ENCODE assay signal across 31 cellular contexts in genomic region chr19:58217607-58218391, GRCh38.
"Had no signal": no experiment of that assay in that cellular context is flagged by ENCODE, and none has a peak within 500 bp of the region (broad histone marks: within the 10 kb centered on the region; RNA-seq: fewer than 3 reads in every experiment).

No MANE protein-coding gene starts in this region.

- DNase-seq: activated B cell treated with CpG ODN at 0.5 μM for 24 hours; activated CD4-positive, alpha-beta memory T cell treated with anti-CD3 and anti-CD28 coated beads for 36 hours; activated CD4-positive, alpha-beta T cell treated with anti-CD3 and anti-CD28 coated beads for 36 hours; activated CD4-positive, alpha-beta T cell treated with anti-CD3 and anti-CD28 coated beads, Interleukin-2, amount 10 ng/mL, durations not matched to agents 24 days and 14 days; activated CD4-positive, CD25-positive, alpha-beta regulatory T cell treated with anti-CD3 and anti-CD28 coated beads, Interleukin-2, amount 50 U/mL, for 72 hours; activated CD8-positive, alpha-beta memory T cell treated with anti-CD3 and anti-CD28 coated beads, Interleukin-2, amount 50 U/mL, for 48 hours; activated CD8-positive, alpha-beta T cell treated with anti-CD3 and anti-CD28 coated beads, Interleukin-2, amount 10 ng/mL, durations not matched to agents 7 days and 5 days; activated gamma-delta T cell; activated naive CD4-positive, alpha-beta T cell; activated naive CD4-positive, alpha-beta T cell treated with anti-CD3 and anti-CD28 coated beads, Interleukin-2, amount 10 ng/mL, durations not matched to agents 7 days and 5 days; activated naive CD8-positive, alpha-beta T cell treated with anti-CD3 and anti-CD28 coated beads, Interleukin-2, amount 10 ng/mL, durations not matched to agents 7 days and 5 days; activated T-cell treated with anti-CD3 and anti-CD28 coated beads for 4 hours; activated T-cell treated with anti-CD3 and anti-CD28 coated beads, Interleukin-2, amount 50 U/mL, for 24 hours; activated T-cell treated with anti-CD3 and anti-CD28 coated beads, Interleukin-2, amount 50 U/mL, for 72 hours; central memory CD4-positive, alpha-beta T cell; cerebellar nuclear complex; colonic mucosa; effector CD8-positive, alpha-beta T cell; esophagus squamous epithelium; foreskin melanocyte; T-helper 2 cell; WERI-Rb-1 had no signal

- H3K4me3 Mint-ChIP-seq: activated B cell treated with CpG ODN at 0.5 μM for 24 hours; activated CD4-positive, alpha-beta memory T cell treated with anti-CD3 and anti-CD28 coated beads for 36 hours; activated CD4-positive, alpha-beta T cell treated with anti-CD3 and anti-CD28 coated beads for 36 hours; activated CD4-positive, alpha-beta T cell treated with anti-CD3 and anti-CD28 coated beads, Interleukin-2, amount 10 ng/mL, durations not matched to agents 24 days and 14 days; activated CD8-positive, alpha-beta T cell treated with anti-CD3 and anti-CD28 coated beads, Interleukin-2, amount 10 ng/mL, durations not matched to agents 7 days and 5 days; activated naive CD4-positive, alpha-beta T cell treated with anti-CD3 and anti-CD28 coated beads, Interleukin-2, amount 10 ng/mL, durations not matched to agents 7 days and 5 days; activated naive CD8-positive, alpha-beta T cell treated with anti-CD3 and anti-CD28 coated beads, Interleukin-2, amount 10 ng/mL, durations not matched to agents 7 days and 5 days; activated T-cell treated with anti-CD3 and anti-CD28 coated beads, Interleukin-2, amount 50 U/mL, for 24 hours; activated T-cell treated with anti-CD3 and anti-CD28 coated beads, Interleukin-2, amount 50 U/mL, for 72 hours; brain had no signal

- ATAC-seq: activated CD8-positive, alpha-beta T cell treated with anti-CD3 and anti-CD28 coated beads, Interleukin-2, amount 10 ng/mL, durations not matched to agents 7 days and 5 days; gastroesophageal sphincter had no signal

- FAIRE-seq: endometrium, endothelial cell of umbilical vein had no signal

- H3K4me1 ChIP-seq: ascending aorta, breast epithelium, colonic mucosa, esophagus squamous epithelium, gastroesophageal sphincter had no signal

- H3K27ac Mint-ChIP-seq: activated B cell treated with CpG ODN at 0.5 μM for 24 hours; activated CD4-positive, alpha-beta memory T cell treated with anti-CD3 and anti-CD28 coated beads for 36 hours; activated CD4-positive, alpha-beta T cell treated with anti-CD3 and anti-CD28 coated beads for 36 hours; activated CD4-positive, alpha-beta T cell treated with anti-CD3 and anti-CD28 coated beads, Interleukin-2, amount 10 ng/mL, durations not matched to agents 24 days and 14 days; activated CD8-positive, alpha-beta T cell treated with anti-CD3 and anti-CD28 coated beads, Interleukin-2, amount 10 ng/mL, durations not matched to agents 7 days and 5 days; activated naive CD4-positive, alpha-beta T cell treated with anti-CD3 and anti-CD28 coated beads, Interleukin-2, amount 10 ng/mL, durations not matched to agents 7 days and 5 days; activated naive CD4-positive, alpha-beta T cell treated with anti-CD3 and anti-CD28 coated beads, Interleukin-2, amount 50 U/mL, for 72 hours; activated naive CD8-positive, alpha-beta T cell treated with anti-CD3 and anti-CD28 coated beads, Interleukin-2, amount 10 ng/mL, durations not matched to agents 7 days and 5 days; activated T-cell treated with anti-CD3 and anti-CD28 coated beads, Interleukin-2, amount 50 U/mL, for 24 hours; activated T-cell treated with anti-CD3 and anti-CD28 coated beads, Interleukin-2, amount 50 U/mL, for 72 hours; brain had no signal

- H3K27ac ChIP-seq: ascending aorta, breast epithelium, cardiac muscle cell, colonic mucosa, epithelial cell of prostate, esophagus squamous epithelium, gastroesophageal sphincter, WERI-Rb-1 had no signal

- H3K4me1 Mint-ChIP-seq: activated B cell treated with CpG ODN at 0.5 μM for 24 hours; activated CD4-positive, alpha-beta T cell treated with anti-CD3 and anti-CD28 coated beads for 36 hours; activated naive CD4-positive, alpha-beta T cell treated with anti-CD3 and anti-CD28 coated beads, Interleukin-2, amount 10 ng/mL, durations not matched to agents 7 days and 5 days; activated naive CD8-positive, alpha-beta T cell treated with anti-CD3 and anti-CD28 coated beads, Interleukin-2, amount 10 ng/mL, durations not matched to agents 7 days and 5 days; brain had no signal

- H3K36me3 ChIP-seq: colonic mucosa had no signal

- H3K4me3 ChIP-seq: ascending aorta, breast epithelium, cardiac muscle cell, colonic mucosa, esophagus squamous epithelium, gastroesophageal sphincter had no signal

- H3K27me3 Mint-ChIP-seq: activated B cell treated with CpG ODN at 0.5 μM for 24 hours; activated CD4-positive, alpha-beta memory T cell treated with anti-CD3 and anti-CD28 coated beads for 36 hours; activated CD4-positive, alpha-beta T cell treated with anti-CD3 and anti-CD28 coated beads for 36 hours; activated CD4-positive, alpha-beta T cell treated with anti-CD3 and anti-CD28 coated beads, Interleukin-2, amount 10 ng/mL, durations not matched to agents 24 days and 14 days; activated naive CD4-positive, alpha-beta T cell treated with anti-CD3 and anti-CD28 coated beads, Interleukin-2, amount 10 ng/mL, durations not matched to agents 7 days and 5 days; activated naive CD8-positive, alpha-beta T cell treated with anti-CD3 and anti-CD28 coated beads, Interleukin-2, amount 10 ng/mL, durations not matched to agents 7 days and 5 days; activated T-cell treated with anti-CD3 and anti-CD28 coated beads, Interleukin-2, amount 50 U/mL, for 24 hours had no signal

- H3K27me3 ChIP-seq: ascending aorta, breast epithelium, cardiac muscle cell, colonic mucosa, esophagus squamous epithelium, gastroesophageal sphincter had no signal
